Comparison of ENCODE assay signal across 1 cellular context in genomic region chr13:105990256-105990958, GRCh38.
TF ChIP-seq lines count a peak whose summit lies in the region.

No MANE protein-coding gene starts in this region.

TF ChIP-seq in SK-N-SH treated with all-trans-retinoic acid at 6 μM for 48 hours, 23 proteins besides CTCF, POLR2A, EP300 and RAD21 (continued from another document):
- TF ChIP-seq TSHZ2 (CRISPR knock-in tag; IDR thresholded peaks at IDR 0.05) = no peak
- no peak for TF ChIP-seq TCF4 (CRISPR knock-in tag; IDR thresholded peaks at IDR 0.05; ENCODE audit: borderline replicate concordance)
- no peak for TF ChIP-seq ZFP3 (CRISPR knock-in tag; IDR thresholded peaks at IDR 0.05)
- no peak for TF ChIP-seq ESRRG (CRISPR knock-in tag; IDR thresholded peaks at IDR 0.05)
- TF ChIP-seq PATZ1 (CRISPR knock-in tag; IDR thresholded peaks at IDR 0.05; ENCODE audit: borderline replicate concordance) = no peak
- no peak for TF ChIP-seq ARNTL (CRISPR knock-in tag; IDR thresholded peaks at IDR 0.05; ENCODE audit: borderline replicate concordance, low read depth)
- TF ChIP-seq SNAI2 (CRISPR knock-in tag; IDR thresholded peaks at IDR 0.05) = no peak
- TF ChIP-seq ZNF565 (CRISPR knock-in tag; conservative IDR thresholded peaks at IDR 0.05; ENCODE audit: low read depth) = no peak
- no peak for TF ChIP-seq CREB5 (CRISPR knock-in tag; IDR thresholded peaks at IDR 0.05; ENCODE audit: low read depth)
- TF ChIP-seq OSR1 (CRISPR knock-in tag; IDR thresholded peaks at IDR 0.05) = no peak
- TF ChIP-seq ZNF70 (CRISPR knock-in tag; IDR thresholded peaks at IDR 0.05) = no peak
- no peak for TF ChIP-seq ISL1 (CRISPR knock-in tag; IDR thresholded peaks at IDR 0.05)
- TF ChIP-seq GLIS3 (CRISPR knock-in tag; IDR thresholded peaks at IDR 0.05) = no peak
TF ChIP-seq in SK-N-SH treated with all-trans-retinoic acid at 6 μM for 48 hours: peak in this region for 0.
